Comparison of ENCODE assay signal across 8 cellular contexts in genomic region chr19:46714523-46715106, GRCh38. TPM values are rescaled to one million over a fixed set of nuclear protein-coding genes. Genes with fewer than 3 reads are reported as not detected.
A peak's percentile ranks its signal among the peaks of the same experiment; 100 is the strongest.
DNase-seq lines count a peak whose midpoint lies in the region; ATAC-seq and TF ChIP-seq lines count a peak whose summit lies in the region.

No MANE protein-coding gene starts in this region.

- H3K27ac ChIP-seq in SK-N-MC = no peak overlapping the region
- peak overlapping the region; percentile 87 to 95 for H3K27ac ChIP-seq in tibial artery

- peaks cover 1% of the 10 kb centered on the region; the same call in 1 of the 2 replicates for H3K36me3 ChIP-seq in SK-N-MC (ENCODE audit: insufficient read depth, low read length)
- peaks cover 3 to 28% (median 6%) of the 10 kb centered on the region in 3 donors for H3K36me3 ChIP-seq in tibial artery

- H3K4me1 ChIP-seq in mononuclear cell (ENCODE audit: insufficient read depth, low read length) (peaks cover 54% of the 10 kb centered on the region), tibial artery (peaks cover 0 to 43% (median 25%) of the 10 kb centered on the region in 4 donors)

- TF ChIP-seq CTCF in tibial artery (IDR thresholded peaks at IDR 0.05) = no peak

- intact Hi-C loops in tibial artery (cut with DNase I; ENCODE audit: low total_unique reads) = no loop called here

- H3K9ac ChIP-seq in SK-N-MC (ENCODE audit: insufficient read length) = peak overlapping the region; percentile 14

- peak; percentile 72 for DNase-seq in GM19240 (ENCODE audit: insufficient read length, low spot score)
- no peak for DNase-seq in SK-N-MC (ENCODE audit: low read depth, low spot score)
- DNase-seq in central memory CD4-positive, alpha-beta T cell = peak; percentile 71
- DNase-seq in tibial artery = no peak

- H3K27me3 ChIP-seq in mononuclear cell (ENCODE audit: insufficient read depth, low read length) = no peaks in the 10 kb centered on the region
- no peaks in the 10 kb centered on the region for H3K27me3 ChIP-seq in tibial artery

- H3K4me3 ChIP-seq in SK-N-MC (peak overlapping the region; percentile 85), mononuclear cell (ENCODE audit: low read length) (peak overlapping the region; percentile 88), tibial artery (peak overlapping the region; percentile 79 to 92)

- no peaks in the 10 kb centered on the region for H3K9me3 ChIP-seq in SK-N-MC (ENCODE audit: low read depth, low read length)
- H3K9me3 ChIP-seq in mononuclear cell (ENCODE audit: low read depth, low read length) = no peaks in the 10 kb centered on the region
- H3K9me3 ChIP-seq in tibial artery = no peaks in the 10 kb centered on the region

- ATAC-seq in HG02588 (IDR thresholded peaks at IDR 0.05; ENCODE audit: unreplicated experiment) (no peak), GM21381 (IDR thresholded peaks at IDR 0.05; ENCODE audit: unreplicated experiment) (no peak), GM19463 (IDR thresholded peaks at IDR 0.05; ENCODE audit: unreplicated experiment) (no peak)

RNA-seq across cellular contexts. Expression of gene PRKD2, which starts 2.3 kb away (rescaled TPM):
- total RNA-seq in mononuclear cell = 25.2 TPM

RNA-seq across cellular contexts. Expression of gene FKRP, which starts 31.2 kb away (rescaled TPM):
- total RNA-seq in mononuclear cell = 12.4 TPM

RNA-seq across cellular contexts. Expression of gene STRN4, which starts 31.6 kb away (rescaled TPM):
- 66.0 TPM for total RNA-seq in mononuclear cell

RNA-seq across cellular contexts. Expression of gene DACT3, which starts 53.6 kb away (rescaled TPM):
- 0.63 TPM for total RNA-seq in mononuclear cell

Comparison
In these comparisons a context has a peak if more than half of its experiments do, and no peak if none do; other contexts are left out.
1. DNase-seq: peak in GM19240 (single experiment) and central memory CD4-positive, alpha-beta T cell (single experiment); none in SK-N-MC (single experiment) and tibial artery (0 of 2).
2. Peak in every context shown above with its lines, with median percentiles within 50 percentile points of each other: H3K4me3 ChIP-seq.